ENCODE assay signal across 9 cellular contexts in genomic region chr17:5122586-5123342, GRCh38. TPM values are rescaled to one million over a fixed set of nuclear protein-coding genes. Genes with fewer than 3 reads are reported as not detected.
DNase-seq lines count a peak whose midpoint lies in the region; ATAC-seq and TF ChIP-seq lines count a peak whose summit lies in the region.
"Had no signal": no experiment of that assay in that cellular context is flagged by ENCODE, and none has a peak within 500 bp of the region (broad histone marks: within the 10 kb centered on the region; RNA-seq: fewer than 3 reads in every experiment).

No MANE protein-coding gene starts in this region.

- H3K9ac ChIP-seq in colonic mucosa (ENCODE audit: low read depth in 2 of 2, low read length in 2 of 2), result peak overlapping the region; percentile 34 to 44

- TF ChIP-seq CTCF in colonic mucosa (IDR thresholded peaks at IDR 0.05) (no peak), lower lobe of right lung (IDR thresholded peaks at IDR 0.05) (peak; percentile 13), transverse colon (IDR thresholded peaks at IDR 0.05) (no peak)

- no peak for TF ChIP-seq EP300 in transverse colon (IDR thresholded peaks at IDR 0.05; ENCODE audit: low read depth)

- H3K4me1 ChIP-seq in colonic mucosa (no peaks in the 10 kb centered on the region), lower lobe of right lung (peaks cover 6% of the 10 kb centered on the region), transverse colon (peaks cover 0 to 11% (median 7%) of the 10 kb centered on the region in 4 donors)

- peak; percentile 24 for DNase-seq in activated CD4-positive, alpha-beta T cell treated with anti-CD3 and anti-CD28 coated beads for 36 hours
- no peak for DNase-seq in activated CD4-positive, alpha-beta T cell treated with anti-CD3 and anti-CD28 coated beads for 4 hours
- no peak for DNase-seq in colonic mucosa
- DNase-seq in lower lobe of right lung, result peak; percentile 58
- DNase-seq in transverse colon, result peak; percentile 36
- no peak for DNase-seq in SIG-M5 (lab: John Stamatoyannopoulos, UW)
- no peak for DNase-seq in T1000 (lab: John Stamatoyannopoulos, UW)

- intact Hi-C loops in activated CD4-positive, alpha-beta T cell treated with anti-CD3 and anti-CD28 coated beads for 36 hours (cut with DNase I, micrococcal nuclease), result no loop called here
- intact Hi-C loops in colonic mucosa (cut with DNase I), result no loop called here
- intact Hi-C loops in lower lobe of right lung (cut with DNase I), result no loop called here
- intact Hi-C loops in transverse colon (cut with DNase I; ENCODE audit: low total_unique reads), result no loop called here

- peak overlapping the region; percentile 27 for H3K4me3 Mint-ChIP-seq in activated CD4-positive, alpha-beta T cell treated with anti-CD3 and anti-CD28 coated beads for 36 hours

- POLR2A ChIA-PET in activated CD4-positive, alpha-beta T cell treated with anti-CD3 and anti-CD28 coated beads for 36 hours (lab: Charles Lee), result no interaction called here

- CTCF ChIA-PET in activated CD4-positive, alpha-beta T cell treated with anti-CD3 and anti-CD28 coated beads for 36 hours (lab: Charles Lee), result interaction anchor here (0.8 to 1.5 kb wide), 2 partner anchors 11 to 15 kb away, joined by 3 to 4 read pairs; partner anchors contain the start of gene ZNF232

- H3K36me3 Mint-ChIP-seq in activated CD4-positive, alpha-beta T cell treated with anti-CD3 and anti-CD28 coated beads for 36 hours (ENCODE audit: low read depth), result no peaks in the 10 kb centered on the region

- no peaks in the 10 kb centered on the region for H3K36me3 ChIP-seq in colonic mucosa
- no peaks in the 10 kb centered on the region for H3K36me3 ChIP-seq in lower lobe of right lung
- no peaks in the 10 kb centered on the region for H3K36me3 ChIP-seq in transverse colon

- ATAC-seq in activated CD4-positive, alpha-beta T cell treated with anti-CD3 and anti-CD28 coated beads for 36 hours, result peak; percentile 61
- ATAC-seq in lower lobe of right lung, result peak; percentile 78 to 81
- ATAC-seq in HG02623 (IDR thresholded peaks at IDR 0.05; ENCODE audit: unreplicated experiment), result no peak

- no peak for TF ChIP-seq POLR2A in transverse colon (IDR thresholded peaks at IDR 0.05)

- H3K9me3 ChIP-seq in colonic mucosa, result no peaks in the 10 kb centered on the region
- no peaks in the 10 kb centered on the region for H3K9me3 ChIP-seq in lower lobe of right lung
- H3K9me3 ChIP-seq in transverse colon, result no peaks in the 10 kb centered on the region

- H3K27ac ChIP-seq in colonic mucosa, result no peak overlapping the region
- H3K27ac ChIP-seq in lower lobe of right lung, result no peak overlapping the region
- peak overlapping the region in 2 of 4 donors; percentile 17 to 48 for H3K27ac ChIP-seq in transverse colon

- H3K27me3 Mint-ChIP-seq in activated CD4-positive, alpha-beta T cell treated with anti-CD3 and anti-CD28 coated beads for 36 hours, result peaks cover 41% of the 10 kb centered on the region

- H3K4me1 Mint-ChIP-seq in activated CD4-positive, alpha-beta T cell treated with anti-CD3 and anti-CD28 coated beads for 36 hours, result no peaks in the 10 kb centered on the region

- H3K27ac Mint-ChIP-seq in activated CD4-positive, alpha-beta T cell treated with anti-CD3 and anti-CD28 coated beads for 36 hours, result no peak overlapping the region

- H3K9me3 Mint-ChIP-seq in activated CD4-positive, alpha-beta T cell treated with anti-CD3 and anti-CD28 coated beads for 36 hours (ENCODE audit: low read depth), result no peaks in the 10 kb centered on the region

- in situ Hi-C loops in transverse colon (cut with MboI; ENCODE audit: low pct_ligation_motif_present in 1 of 4, low pct_unique_long_range_greater_than_20kb in 1 of 4, low sequenced_read_pairs in 3 of 4), result no loop called here

- 9% methylated on average over 44 of the region's 75 CpGs; no CpG with 5 or more reads in 1 of the 2 donors for WGBS in transverse colon (ENCODE audit: low coverage in 1 of 2), 2 donors

- H3K4me3 ChIP-seq in colonic mucosa, result peak overlapping the region; percentile 42
- peak overlapping the region; percentile 56 for H3K4me3 ChIP-seq in lower lobe of right lung
- H3K4me3 ChIP-seq in transverse colon, result peak overlapping the region; percentile 16 to 54 (median 38)

- H3K27me3 ChIP-seq in colonic mucosa (peaks cover 4% of the 10 kb centered on the region), lower lobe of right lung (ENCODE audit: low read depth) (peaks cover 26% of the 10 kb centered on the region), transverse colon (peaks cover 17% of the 10 kb centered on the region)

RNA-seq across cellular contexts. Expression of gene USP6, which starts 6.9 kb away (rescaled TPM):
- total RNA-seq in activated CD4-positive, alpha-beta T cell treated with anti-CD3 and anti-CD28 coated beads for 36 hours, result under 1 TPM in 1 of 2 experiments, not detected in 1; 0.07 TPM
- total RNA-seq in colonic mucosa (under 1 TPM in 1 of 2 donors, not detected in 1; 0.13 TPM), lower lobe of right lung (0.30 TPM), transverse colon (under 1 TPM in 2 of 4 donors, not detected in 2; under 0.01 to 0.82 TPM)
- total RNA-seq: NCI-H460 had no signal

RNA-seq across cellular contexts. Expression of gene ZNF232, which starts 11.1 kb away (rescaled TPM):
- total RNA-seq in activated CD4-positive, alpha-beta T cell treated with anti-CD3 and anti-CD28 coated beads for 36 hours, result 10 to 100 TPM; 16.1 to 16.2 TPM
- total RNA-seq in colonic mucosa, result 10 to 100 TPM in 1 of 2 donors, 1 to 10 TPM in 1; 8.0 to 10.9 TPM
- total RNA-seq in lower lobe of right lung, result 11.4 TPM
- total RNA-seq in transverse colon, result 10 to 100 TPM in 2 of 4 donors, 1 to 10 TPM in 2; 6.8 to 69.6 (median 27.2) TPM

RNA-seq across cellular contexts. Expression of gene ZFP3, which starts 44.5 kb away (rescaled TPM):
- 1 to 10 TPM; 2.2 to 2.8 TPM for total RNA-seq in activated CD4-positive, alpha-beta T cell treated with anti-CD3 and anti-CD28 coated beads for 36 hours
- total RNA-seq in colonic mucosa, result 1 to 10 TPM; 6.2 to 6.3 TPM
- 7.1 TPM for total RNA-seq in lower lobe of right lung
- 10 to 100 TPM in 1 of 4 donors, 1 to 10 TPM in 3; 6.0 to 11.6 (median 8.6) TPM for total RNA-seq in transverse colon
- total RNA-seq: NCI-H460 had no signal

Comparison
In these comparisons a context has a peak if more than half of its experiments do, and no peak if none do; other contexts are left out.
1. DNase-seq: peak in activated CD4-positive, alpha-beta T cell treated with anti-CD3 and anti-CD28 coated beads for 36 hours (single experiment), lower lobe of right lung (single experiment) and transverse colon (single experiment); none in activated CD4-positive, alpha-beta T cell treated with anti-CD3 and anti-CD28 coated beads for 4 hours (0 of 2), colonic mucosa (single experiment), SIG-M5 (single experiment) and T1000 (single experiment).
2. Peak in every context shown above with its lines, with median percentiles within 50 percentile points of each other: H3K4me3 ChIP-seq.